8 cellular contexts compared by ENCODE assay signal in genomic region chr11:95789506-95790122, GRCh38. TPM values are rescaled to one million over a fixed set of nuclear protein-coding genes. Genes with fewer than 3 reads are reported as not detected.
DNase-seq lines count a peak whose midpoint lies in the region; ATAC-seq and TF ChIP-seq lines count a peak whose summit lies in the region.

TSS of gene FAM76B (minus strand) at chr11:95789782. CDS start at chr11:95789478, 304 bp downstream.

- CTCF ChIA-PET in RWPE1 (lab: Yijun Ruan, JAX), result interaction anchor here (0.6 to 0.8 kb wide), 5 partner anchors 11 to 612 kb away, joined by 3 to 5 read pairs (median 3); no protein-coding TSS in a partner anchor
- CTCF ChIA-PET in naive thymus-derived CD4-positive, alpha-beta T cell (lab: Charles Lee), result interaction anchor here (1.0 to 1.8 kb wide), 6 partner anchors 32 to 722 kb away, joined by 3 to 12 read pairs (median 3); partner anchors contain the start of genes MAML2, SESN3 and SRSF8

- peaks cover 88% of the 10 kb centered on the region for H3K36me3 Mint-ChIP-seq in activated T-helper 17 cell treated with anti-CD3 and anti-CD28 coated beads, Interleukin-2, amount 50 U/mL, for 72 hours (ENCODE audit: low read depth)
- H3K36me3 Mint-ChIP-seq in naive thymus-derived CD4-positive, alpha-beta T cell, result peaks cover 0 to 30% (median 16%) of the 10 kb centered on the region in 5 donors
- peaks cover 18 to 35% of the 10 kb centered on the region in 2 donors for H3K36me3 Mint-ChIP-seq in stimulated activated naive B cell treated with anti-CD40 and anti-IgM and Interleukin-4, amounts not matched to agents 10 μg/mL and 1 μg/mL and 100 μg/mL, for 72 hours

- H3K9me3 ChIP-seq in fibroblast of lung (ENCODE audit: control insufficient read depth, insufficient read depth, low read depth, low read length), result no peaks in the 10 kb centered on the region
- H3K9me3 ChIP-seq in naive thymus-derived CD4-positive, alpha-beta T cell (ENCODE audit: control insufficient read depth in 2 of 3, low read length in 3 of 3), result no peaks in the 10 kb centered on the region

- H3K4me1 ChIP-seq in fibroblast of lung (ENCODE audit: control insufficient read depth, extremely low read depth, insufficient read depth, low read length), result peaks cover 2% of the 10 kb centered on the region
- peaks cover 21 to 22% of the 10 kb centered on the region in 2 donors for H3K4me1 ChIP-seq in naive thymus-derived CD4-positive, alpha-beta T cell (ENCODE audit: control insufficient read depth in 2 of 2, insufficient read depth in 2 of 2, low read length in 2 of 2)

- POLR2A ChIA-PET in RWPE1 (lab: Yijun Ruan, JAX; ENCODE audit: low non-redundant PET), result interaction anchor here (0.6 kb wide), 1 partner anchor 56 kb away, joined by 3 read pairs; no protein-coding TSS in a partner anchor
- POLR2A ChIA-PET in naive thymus-derived CD4-positive, alpha-beta T cell (lab: Charles Lee), result interaction anchor here (0.5 to 4.0 kb wide), 26 partner anchors 10 to 865 kb away, joined by 3 to 55 read pairs (median 4); partner anchors contain the start of genes CCDC82, CWC15, ENDOD1 and JRKL

- DNase-seq in Daoy (ENCODE audit: low read depth), result peak; percentile 99
- peak; percentile 64 for DNase-seq in GOT3 (lab: John Stamatoyannopoulos, UW)
- peak; percentile 97 for DNase-seq in LNCaP clone FGC (ENCODE audit: low read depth)
- peak; percentile 91 for DNase-seq in RWPE1 (ENCODE audit: low spot score)
- DNase-seq in fibroblast of lung (ENCODE audit: low read depth in 2 of 2), result peak; percentile 99
- DNase-seq in naive thymus-derived CD4-positive, alpha-beta T cell, result peak; percentile 90 to 99 (median 99)
- peak; percentile 97 for DNase-seq in stimulated activated naive B cell treated with anti-CD40 and anti-IgM and Interleukin-4, amounts not matched to agents 10 μg/mL and 1 μg/mL and 100 μg/mL, for 72 hours

- H3K36me3 ChIP-seq in fibroblast of lung (ENCODE audit: control insufficient read depth, insufficient read depth, low read length), result no peaks in the 10 kb centered on the region
- peaks cover 6 to 31% (median 8%) of the 10 kb centered on the region in 3 experiments for H3K36me3 ChIP-seq in naive thymus-derived CD4-positive, alpha-beta T cell (ENCODE audit: control insufficient read depth in 2 of 3, insufficient read depth in 3 of 3, low read length in 3 of 3)

- no peak for TF ChIP-seq CTCF in LNCaP clone FGC (IDR thresholded peaks at IDR 0.05; ENCODE audit: control insufficient read depth, extremely low read depth, insufficient read depth)
- no peak for TF ChIP-seq CTCF in RWPE1 (conservative IDR thresholded peaks at IDR 0.05; ENCODE audit: low read depth)
- no peak for TF ChIP-seq CTCF in fibroblast of lung (conservative IDR thresholded peaks at IDR 0.05 in 1 of 2, IDR thresholded peaks at IDR 0.05 in 1 of 2; ENCODE audit: low read depth in 1 of 2, low read length in 2 of 2)

- H3K27ac ChIP-seq in RWPE1 (peak within 1 kb of the TSS; percentile 95), fibroblast of lung (ENCODE audit: insufficient read depth, low read length) (peak within 1 kb of the TSS; percentile 100)
- peak within 1 kb of the TSS; percentile 99 for H3K27ac ChIP-seq in naive thymus-derived CD4-positive, alpha-beta T cell (ENCODE audit: low read depth, low read length)

- H2AFZ ChIP-seq in fibroblast of lung (ENCODE audit: low read length), result peak within 1 kb of the TSS; percentile 83

- H3K9ac ChIP-seq in fibroblast of lung (ENCODE audit: insufficient read depth, low read length), result peak within 1 kb of the TSS; percentile 99

- intact Hi-C loops in naive thymus-derived CD4-positive, alpha-beta T cell (cut with micrococcal nuclease), result loop anchor here (1.0 to 10.0 kb wide), 24 partner anchors 11 to 1665 kb away; partner anchors contain the start of genes ANKRD49 (in 2 of the 2), CCDC82 (in 2 of the 2), CWC15 (in 2 of the 2) and ENDOD1 (in 2 of the 2)

- no peaks in the 10 kb centered on the region for H3K27me3 ChIP-seq in fibroblast of lung (ENCODE audit: control insufficient read depth, insufficient read depth, low read length)
- no peaks in the 10 kb centered on the region for H3K27me3 ChIP-seq in naive thymus-derived CD4-positive, alpha-beta T cell (ENCODE audit: control insufficient read depth in 2 of 2, insufficient read depth in 2 of 2, low read length in 2 of 2)

- no peaks in the 10 kb centered on the region for H3K9me3 Mint-ChIP-seq in activated T-helper 17 cell treated with anti-CD3 and anti-CD28 coated beads, Interleukin-2, amount 50 U/mL, for 72 hours
- H3K9me3 Mint-ChIP-seq in naive thymus-derived CD4-positive, alpha-beta T cell, result peaks cover 0 to 9% (median 0%) of the 10 kb centered on the region in 11 donors
- H3K9me3 Mint-ChIP-seq in stimulated activated naive B cell treated with anti-CD40 and anti-IgM and Interleukin-4, amounts not matched to agents 10 μg/mL and 1 μg/mL and 100 μg/mL, for 72 hours, result no peaks in the 10 kb centered on the region

- H3K4me3 Mint-ChIP-seq in activated T-helper 17 cell treated with anti-CD3 and anti-CD28 coated beads, Interleukin-2, amount 50 U/mL, for 72 hours, result peak within 1 kb of the TSS; percentile 86
- peak within 1 kb of the TSS; percentile 93 to 100 (median 100) for H3K4me3 Mint-ChIP-seq in naive thymus-derived CD4-positive, alpha-beta T cell
- H3K4me3 Mint-ChIP-seq in stimulated activated naive B cell treated with anti-CD40 and anti-IgM and Interleukin-4, amounts not matched to agents 10 μg/mL and 1 μg/mL and 100 μg/mL, for 72 hours, result peak within 1 kb of the TSS; percentile 95 to 99

- peak; percentile 84 for ATAC-seq in activated T-helper 17 cell treated with anti-CD3 and anti-CD28 coated beads, Interleukin-2, amount 50 U/mL, for 72 hours (replicated peaks)
- peak; percentile 82 for ATAC-seq in naive thymus-derived CD4-positive, alpha-beta T cell
- ATAC-seq in stimulated activated naive B cell treated with anti-CD40 and anti-IgM and Interleukin-4, amounts not matched to agents 10 μg/mL and 1 μg/mL and 100 μg/mL, for 72 hours (replicated peaks), result peak; percentile 78 to 81

- H4K20me1 ChIP-seq in fibroblast of lung (ENCODE audit: control insufficient read depth, extremely low read depth, insufficient read depth, low read length), result no peaks in the 10 kb centered on the region

- H3K27me3 Mint-ChIP-seq in activated T-helper 17 cell treated with anti-CD3 and anti-CD28 coated beads, Interleukin-2, amount 50 U/mL, for 72 hours, result no peaks in the 10 kb centered on the region
- no peaks in the 10 kb centered on the region for H3K27me3 Mint-ChIP-seq in naive thymus-derived CD4-positive, alpha-beta T cell
- H3K27me3 Mint-ChIP-seq in stimulated activated naive B cell treated with anti-CD40 and anti-IgM and Interleukin-4, amounts not matched to agents 10 μg/mL and 1 μg/mL and 100 μg/mL, for 72 hours, result no peaks in the 10 kb centered on the region

- H3K27ac Mint-ChIP-seq in activated T-helper 17 cell treated with anti-CD3 and anti-CD28 coated beads, Interleukin-2, amount 50 U/mL, for 72 hours, result peak within 1 kb of the TSS; percentile 100
- H3K27ac Mint-ChIP-seq in naive thymus-derived CD4-positive, alpha-beta T cell, result peak within 1 kb of the TSS; percentile 100
- peak within 1 kb of the TSS; percentile 100 for H3K27ac Mint-ChIP-seq in stimulated activated naive B cell treated with anti-CD40 and anti-IgM and Interleukin-4, amounts not matched to agents 10 μg/mL and 1 μg/mL and 100 μg/mL, for 72 hours

- peak within 1 kb of the TSS; percentile 96 for H3K4me2 ChIP-seq in fibroblast of lung (ENCODE audit: extremely low read depth, insufficient read depth, low read length)

- H3K79me2 ChIP-seq in fibroblast of lung (ENCODE audit: control insufficient read depth, insufficient read depth, low read length), result peaks cover 40% of the 10 kb centered on the region

- H3K4me3 ChIP-seq in LNCaP clone FGC (ENCODE audit: low read depth, low read length) (peak within 1 kb of the TSS; percentile 86), fibroblast of lung (replicated peaks in 1 of 4; ENCODE audit: control extremely low read depth in 1 of 4, insufficient read depth in 1 of 4, low read depth in 3 of 4, low read length in 4 of 4) (peak within 1 kb of the TSS; percentile 90 to 95 (median 92))
- H3K4me3 ChIP-seq in naive thymus-derived CD4-positive, alpha-beta T cell (ENCODE audit: low read length), result peak within 1 kb of the TSS; percentile 97

- H3K4me1 Mint-ChIP-seq in activated T-helper 17 cell treated with anti-CD3 and anti-CD28 coated beads, Interleukin-2, amount 50 U/mL, for 72 hours, result peaks cover 37% of the 10 kb centered on the region
- H3K4me1 Mint-ChIP-seq in naive thymus-derived CD4-positive, alpha-beta T cell, result peaks cover 42 to 71% (median 58%) of the 10 kb centered on the region in 7 donors
- H3K4me1 Mint-ChIP-seq in stimulated activated naive B cell treated with anti-CD40 and anti-IgM and Interleukin-4, amounts not matched to agents 10 μg/mL and 1 μg/mL and 100 μg/mL, for 72 hours, result peaks cover 18 to 44% of the 10 kb centered on the region in 2 donors

RNA-seq across cellular contexts. Expression of gene FAM76B, which starts in this region (rescaled TPM):
- total RNA-seq in Daoy (2014; rRNA removed; shearing (Covaris generic)), result 14.3 and 22.1 TPM in 2 replicates
- total RNA-seq in activated T-helper 17 cell treated with anti-CD3 and anti-CD28 coated beads, Interleukin-2, amount 50 U/mL, for 72 hours, result 10 to 100 TPM; 38.3 to 50.7 TPM
- total RNA-seq in fibroblast of lung, result 16.7 and 18.2 TPM in 2 replicates
- polyA plus RNA-seq in fibroblast of lung, result 14.9 and 18.4 TPM in 2 replicates
- 6.9 and 7.3 TPM in 2 replicates for polyA plus RNA-seq in fibroblast of lung (2012)
- polyA minus RNA-seq in fibroblast of lung (ENCODE audit: low replicate concordance), result 0.70 and 6.2 TPM in 2 replicates
- total RNA-seq in naive thymus-derived CD4-positive, alpha-beta T cell, result 10 to 100 TPM; 42.0 to 82.1 (median 56.3) TPM
- polyA plus RNA-seq in naive thymus-derived CD4-positive, alpha-beta T cell, result 10 to 100 TPM; 10.6 to 12.7 TPM

Comparison
In these comparisons a context has a peak if more than half of its experiments do, and no peak if none do; other contexts are left out.
1. Peak in every context shown above with its lines: DNase-seq, ATAC-seq, H3K4me3 ChIP-seq and H3K27ac ChIP-seq.